In the genomic region with DNA sequence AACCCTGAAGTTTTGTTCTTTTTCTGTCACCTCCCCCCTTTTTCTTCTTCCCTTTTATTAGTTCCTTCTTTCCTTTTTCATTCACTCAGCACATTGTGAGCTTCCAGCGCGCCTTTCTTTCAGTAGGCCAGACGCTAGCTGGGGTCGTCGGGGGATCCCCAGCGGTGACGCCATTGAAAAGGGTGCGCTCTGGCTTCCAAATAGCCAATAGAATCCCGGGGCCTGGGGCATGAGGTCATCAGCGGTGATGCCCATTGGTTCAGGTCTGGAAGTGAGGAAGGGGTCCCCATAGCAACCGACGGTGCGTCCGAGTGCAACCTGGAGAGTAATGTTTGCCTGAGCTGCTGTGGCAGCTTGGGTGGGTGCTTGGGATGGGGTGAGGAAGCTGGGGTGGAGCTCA, we compare ENCODE assay signal across 1 cellular context.
TF ChIP-seq lines count a peak whose summit lies in the region.

No MANE protein-coding gene starts in this region.

TF ChIP-seq in HCT116, 20 proteins besides CTCF, POLR2A, EP300 and RAD21:
- TF ChIP-seq ZFX (IDR thresholded peaks at IDR 0.05) (no peak), POLR2AphosphoS5 (IDR thresholded peaks at IDR 0.05; ENCODE audit: low read depth, low read length) (no peak), CBX3 (IDR thresholded peaks at IDR 0.05; ENCODE audit: low read depth) (no peak)
- TF ChIP-seq, protein P1, sequence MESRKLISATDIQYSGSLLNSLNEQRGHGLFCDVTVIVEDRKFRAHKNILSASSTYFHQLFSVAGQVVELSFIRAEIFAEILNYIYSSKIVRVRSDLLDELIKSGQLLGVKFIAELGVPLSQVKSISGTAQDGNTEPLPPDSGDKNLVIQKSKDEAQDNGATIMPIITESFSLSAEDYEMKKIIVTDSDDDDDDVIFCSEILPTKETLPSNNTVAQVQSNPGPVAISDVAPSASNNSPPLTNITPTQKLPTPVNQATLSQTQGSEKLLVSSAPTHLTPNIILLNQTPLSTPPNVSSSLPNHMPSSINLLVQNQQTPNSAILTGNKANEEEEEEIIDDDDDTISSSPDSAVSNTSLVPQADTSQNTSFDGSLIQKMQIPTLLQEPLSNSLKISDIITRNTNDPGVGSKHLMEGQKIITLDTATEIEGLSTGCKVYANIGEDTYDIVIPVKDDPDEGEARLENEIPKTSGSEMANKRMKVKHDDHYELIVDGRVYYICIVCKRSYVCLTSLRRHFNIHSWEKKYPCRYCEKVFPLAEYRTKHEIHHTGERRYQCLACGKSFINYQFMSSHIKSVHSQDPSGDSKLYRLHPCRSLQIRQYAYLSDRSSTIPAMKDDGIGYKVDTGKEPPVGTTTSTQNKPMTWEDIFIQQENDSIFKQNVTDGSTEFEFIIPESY (IDR thresholded peaks at IDR 0.05; ENCODE audit: extremely low read depth, insufficient replicate concordance, low read length): no peak
